8 cellular contexts compared by ENCODE assay signal in genomic region chr2:190627881-190628412, GRCh38. TPM values are rescaled to one million over a fixed set of nuclear protein-coding genes. Genes with fewer than 3 reads are reported as not detected.
DNase-seq lines count a peak whose midpoint lies in the region; ATAC-seq, FAIRE-seq and TF ChIP-seq lines count a peak whose summit lies in the region.

No MANE protein-coding gene starts in this region.

- H3K9me3 ChIP-seq in BE2C (no peaks in the 10 kb centered on the region), H1 (ENCODE audit: insufficient read depth in 2 of 2, low read depth in 1 of 2, low read length in 1 of 2) (no peaks in the 10 kb centered on the region), muscle layer of colon (ENCODE audit: low read length) (no peaks in the 10 kb centered on the region), upper lobe of right lung (no peaks in the 10 kb centered on the region)

- peaks cover 1% of the 10 kb centered on the region for H3K36me3 Mint-ChIP-seq in T-helper 1 cell treated with Interleukin-12 subunit alpha and Interleukin-12 subunit beta and Interleukin-4 antibody, amounts not matched to agents 30 μg/mL and 1 μg/mL, for 36 hours (ENCODE audit: low read depth)

- H2BK20ac ChIP-seq in H1 (ENCODE audit: low read length) = no peak overlapping the region

- H3K27me3 ChIP-seq in BE2C = no peaks in the 10 kb centered on the region
- no peaks in the 10 kb centered on the region for H3K27me3 ChIP-seq in H1 (replicated peaks in 1 of 4; ENCODE audit: control insufficient read depth in 3 of 4, extremely low read depth in 1 of 4, insufficient read depth in 3 of 4, low read length in 3 of 4)
- H3K27me3 ChIP-seq in muscle layer of colon (ENCODE audit: control insufficient read depth in 1 of 2, insufficient read depth in 2 of 2, low read length in 2 of 2) = no peaks in the 10 kb centered on the region
- H3K27me3 ChIP-seq in upper lobe of right lung = no peaks in the 10 kb centered on the region

- H3K4me3 ChIP-seq in BE2C (ENCODE audit: low read depth, low read length) (peak overlapping the region; percentile 62), H1 (ENCODE audit: extremely low read depth in 1 of 4, insufficient read depth in 2 of 4, low read depth in 3 of 4, low read length in 4 of 4) (peak overlapping the region in 2 of 4 experiments; percentile 12 to 37; a peak in 3 of 8 replicates), muscle layer of colon (ENCODE audit: low read depth in 1 of 2, low read length in 2 of 2) (peak overlapping the region in 1 of 2 donors; percentile 44), upper lobe of right lung (peak overlapping the region; percentile 49)

- H2BK120ac ChIP-seq in H1 (replicated peaks; ENCODE audit: low read depth, low read length) = no peak overlapping the region

- WGBS in H1 (ENCODE audit: extremely low coverage in 1 of 2, insufficient coverage in 1 of 2, insufficient read length in 1 of 2, insufficient replicate concordance in 2 of 2, low coverage in 1 of 2, low lambda C conversion rate in 2 of 2, missing lambda C conversion rate in 1 of 2), 2 experiments = 56% methylated on average over 22 of the region's 22 CpGs; no CpG with 5 or more reads in 1 of the 2 experiments

- H3K4ac ChIP-seq in H1 (replicated peaks; ENCODE audit: insufficient read length, low read depth, low read length) = no peak overlapping the region

- H4K20me1 ChIP-seq in H1 (replicated peaks in 1 of 2; ENCODE audit: control insufficient read depth in 1 of 2, insufficient read depth in 2 of 2, low read length in 2 of 2) = no peaks in the 10 kb centered on the region

- H3K23ac ChIP-seq in H1 (ENCODE audit: insufficient read length) = no peak overlapping the region

- H3K27ac Mint-ChIP-seq in T-helper 1 cell treated with Interleukin-12 subunit alpha and Interleukin-12 subunit beta and Interleukin-4 antibody, amounts not matched to agents 30 μg/mL and 1 μg/mL, for 36 hours = peak overlapping the region; percentile 50

- peak overlapping the region in 1 of 2 experiments; percentile 44; a peak in 1 of 4 replicates for H3K4me2 ChIP-seq in H1 (ENCODE audit: insufficient read depth in 1 of 2, low read depth in 2 of 2, low read length in 2 of 2)

- no peak overlapping the region for H3K18ac ChIP-seq in H1 (ENCODE audit: extremely low read depth, low read length)

- no peak for TF ChIP-seq CTCF in BE2C (IDR thresholded peaks at IDR 0.05; ENCODE audit: low read depth, low read length)
- TF ChIP-seq CTCF in H1 (IDR thresholded peaks at IDR 0.05; ENCODE audit: control extremely low read depth in 1 of 3, insufficient read depth in 1 of 3, low read depth in 1 of 3, low read length in 3 of 3) = no peak
- no peak for TF ChIP-seq CTCF in upper lobe of right lung (IDR thresholded peaks at IDR 0.05)

- peaks cover 10% of the 10 kb centered on the region for H3K4me1 Mint-ChIP-seq in T-helper 1 cell treated with Interleukin-12 subunit alpha and Interleukin-12 subunit beta and Interleukin-4 antibody, amounts not matched to agents 30 μg/mL and 1 μg/mL, for 36 hours (ENCODE audit: low read depth)

- no peak overlapping the region for H4K91ac ChIP-seq in H1 (replicated peaks; ENCODE audit: insufficient read length, low read length)

- no peak for TF ChIP-seq RAD21 in H1 (IDR thresholded peaks at IDR 0.05 in 1 of 2, conservative IDR thresholded peaks at IDR 0.05 in 1 of 2; ENCODE audit: low read depth in 2 of 2, low read length in 2 of 2)

- H3K79me2 ChIP-seq in H1 (ENCODE audit: control insufficient read depth in 1 of 2, insufficient read depth in 2 of 2, low read length in 2 of 2) = no peaks in the 10 kb centered on the region

- no peak overlapping the region for H2AK5ac ChIP-seq in H1 (ENCODE audit: low read depth, low read length)

- FAIRE-seq in H1 (lab: Jason Lieb, UNC) = no peak

- H3K79me1 ChIP-seq in H1 (ENCODE audit: low read depth, low read length) = no peaks in the 10 kb centered on the region

- TF ChIP-seq EP300 in H1 (IDR thresholded peaks at IDR 0.05; ENCODE audit: borderline replicate concordance in 1 of 2, low read depth in 2 of 2, low read length in 2 of 2) = no peak

- ATAC-seq in GM19025 (IDR thresholded peaks at IDR 0.05; ENCODE audit: low read depth, unreplicated experiment) = peak; percentile 92
- ATAC-seq in HG03354 (IDR thresholded peaks at IDR 0.05; ENCODE audit: poor library complexity, severe bottlenecking, unreplicated experiment) = peak; percentile 91
- peak; percentile 81 for ATAC-seq in upper lobe of right lung

- H3K23me2 ChIP-seq in H1 (ENCODE audit: low read depth, low read length) = no peaks in the 10 kb centered on the region

- no peak overlapping the region for H3K56ac ChIP-seq in H1 (replicated peaks; ENCODE audit: insufficient read length, low read depth, low read length)

- POLR2A ChIA-PET in H1 (lab: Charles Lee; ENCODE audit: partially characterized antibody) = no interaction called here

- no peak overlapping the region for H3K9ac ChIP-seq in H1 (replicated peaks in 1 of 4; ENCODE audit: extremely low read depth in 1 of 4, low read depth in 3 of 4, low read length in 3 of 4)
- H3K9ac ChIP-seq in muscle layer of colon (ENCODE audit: low read length) = peak overlapping the region; percentile 0

- H3K4me3 Mint-ChIP-seq in T-helper 1 cell treated with Interleukin-12 subunit alpha and Interleukin-12 subunit beta and Interleukin-4 antibody, amounts not matched to agents 30 μg/mL and 1 μg/mL, for 36 hours = peak overlapping the region; percentile 89

- no peak overlapping the region for H2BK5ac ChIP-seq in H1 (ENCODE audit: low read depth, low read length)

- no peak overlapping the region for H2BK12ac ChIP-seq in H1 (ENCODE audit: low read depth, low read length)

- TF ChIP-seq POLR2A in H1 (IDR thresholded peaks at IDR 0.05; ENCODE audit: control extremely low read depth in 1 of 2, low read depth in 2 of 2, low read length in 2 of 2) = no peak

- intact Hi-C loops in upper lobe of right lung (cut with DNase I) = no loop called here

- H3K27ac ChIP-seq in H1 (ENCODE audit: low read depth, low read length) = no peak overlapping the region
- peak overlapping the region; percentile 46 for H3K27ac ChIP-seq in muscle layer of colon (ENCODE audit: low read depth, low read length)
- peak overlapping the region; percentile 34 for H3K27ac ChIP-seq in upper lobe of right lung

- H2AFZ ChIP-seq in H1 (ENCODE audit: low read length) = peak overlapping the region; percentile 1; the same call in 1 of the 2 replicates

- CTCF ChIA-PET in H1 (lab: Charles Lee; ENCODE audit: partially characterized antibody) = interaction anchor here (0.6 to 1.8 kb wide), 2 partner anchors 16 to 304 kb away, joined by 3 to 7 read pairs; no protein-coding TSS in a partner anchor

- peaks cover 11% of the 10 kb centered on the region for H3K27me3 Mint-ChIP-seq in T-helper 1 cell treated with Interleukin-12 subunit alpha and Interleukin-12 subunit beta and Interleukin-4 antibody, amounts not matched to agents 30 μg/mL and 1 μg/mL, for 36 hours (ENCODE audit: low read depth)

- no peak overlapping the region for H3K14ac ChIP-seq in H1 (ENCODE audit: insufficient read length)

- peaks cover 5% of the 10 kb centered on the region for H3K9me3 Mint-ChIP-seq in T-helper 1 cell treated with Interleukin-12 subunit alpha and Interleukin-12 subunit beta and Interleukin-4 antibody, amounts not matched to agents 30 μg/mL and 1 μg/mL, for 36 hours

- H2BK15ac ChIP-seq in H1 (ENCODE audit: low read length) = no peak overlapping the region

- H4K5ac ChIP-seq in H1 (ENCODE audit: insufficient read length, low read depth, low read length) = no peak overlapping the region

- peaks cover 9% of the 10 kb centered on the region for H3K4me1 ChIP-seq in BE2C
- H3K4me1 ChIP-seq in H1 (replicated peaks in 1 of 4; ENCODE audit: control insufficient read depth in 3 of 4, insufficient read depth in 4 of 4, low read length in 3 of 4) = no peaks in the 10 kb centered on the region
- peaks cover 21% of the 10 kb centered on the region for H3K4me1 ChIP-seq in muscle layer of colon (ENCODE audit: insufficient read depth, low read length)
- peaks cover 3% of the 10 kb centered on the region for H3K4me1 ChIP-seq in upper lobe of right lung

- no peaks in the 10 kb centered on the region for H3K36me3 ChIP-seq in BE2C
- H3K36me3 ChIP-seq in H1 (ENCODE audit: control insufficient read depth in 2 of 4, insufficient read depth in 4 of 4, low read length in 3 of 4) = no peaks in the 10 kb centered on the region
- H3K36me3 ChIP-seq in muscle layer of colon (ENCODE audit: insufficient read depth, low read length) = no peaks in the 10 kb centered on the region
- H3K36me3 ChIP-seq in upper lobe of right lung = no peaks in the 10 kb centered on the region

- DNase-seq in BE2C (peak; percentile 71), H1 (ENCODE audit: low read depth in 1 of 2, low spot score in 2 of 2) (no peak), upper lobe of right lung (no peak), H4 (ENCODE audit: low spot score) (no peak)

- H4K8ac ChIP-seq in H1 (ENCODE audit: extremely low read depth, insufficient read depth, low read length) = no peak overlapping the region

TF ChIP-seq in H1, 55 proteins besides CTCF, POLR2A, EP300 and RAD21:
- TF ChIP-seq PHF8 (conservative IDR thresholded peaks at IDR 0.05; ENCODE audit: low read depth, low read length) (0 out of 2 replicates have a peak, but pooled peaks have one; percentile 23), CREB1 (IDR thresholded peaks at IDR 0.05) (no peak)

RNA-seq across cellular contexts. Expression of gene NAB1, which starts 20.9 kb away (rescaled TPM):
- polyA plus RNA-seq in BE2C (2012; ENCODE audit: insufficient read depth, insufficient read length, low read depth) = 22.4 TPM
- 28.2 and 28.6 TPM in 2 replicates for total RNA-seq in H1 (2021; fragmentation: NEBNext Ultra II Directional; extraction: Animal tissue kit (Norgen Biotek cat#: 25700))
- 8.5 and 21.9 TPM in 2 replicates for polyA plus RNA-seq in H1 (2011; rRNA removed)
- 10.4 TPM for polyA plus RNA-seq in H1 (2011; cell fraction: cytosol; rRNA removed)
- 22.3 TPM for polyA plus RNA-seq in H1 (2011; cell fraction: nucleus; rRNA removed)
- polyA plus RNA-seq in H1 (2012, experiment 1 of 2) = 14.7 to 20.7 TPM (median 18.8 TPM) in 4 replicates
- 1.8 TPM for polyA plus RNA-seq in H1 (2012, experiment 2 of 2)
- polyA plus RNA-seq in H1 (2013, experiment 1 of 2) = 19.7 TPM
- polyA plus RNA-seq in H1 (2013, experiment 2 of 2) = 17.3 TPM
- 26.3 and 33.1 TPM in 2 replicates for polyA minus RNA-seq in H1 (2011; rRNA and poly(A)+ RNA removed)
- polyA minus RNA-seq in H1 (2011; cell fraction: cytosol; rRNA and poly(A)+ RNA removed) = 11.1 TPM
- polyA minus RNA-seq in H1 (2011; cell fraction: nucleus; rRNA and poly(A)+ RNA removed) = 39.9 TPM
- total RNA-seq in upper lobe of right lung = 38.6 TPM
- total RNA-seq in H4 (2014; rRNA removed; shearing (Covaris generic)) = 22.6 and 28.7 TPM in 2 replicates
